In genomic region chr11:44376423-44376822, GRCh38 we compare ENCODE assay signal across 1 cellular context.
TF ChIP-seq lines count a peak whose summit lies in the region.

No MANE protein-coding gene starts in this region.

TF ChIP-seq in WTC11, 78 proteins besides CTCF, POLR2A, EP300 and RAD21 (continued from another document):
- TF ChIP-seq AR (CRISPR knock-in tag; IDR thresholded peaks at IDR 0.05), result no peak
- TF ChIP-seq SMAD3 (CRISPR knock-in tag; IDR thresholded peaks at IDR 0.05; ENCODE audit: borderline replicate concordance), result no peak
- TF ChIP-seq TP53 (CRISPR knock-in tag; IDR thresholded peaks at IDR 0.05), result no peak
- TF ChIP-seq ZNF423 (CRISPR knock-in tag; IDR thresholded peaks at IDR 0.05), result no peak
- no peak for TF ChIP-seq ZSCAN18 (CRISPR knock-in tag; IDR thresholded peaks at IDR 0.05)
- TF ChIP-seq ZBTB43 (CRISPR knock-in tag; IDR thresholded peaks at IDR 0.05), result no peak
- no peak for TF ChIP-seq RORB (CRISPR knock-in tag; IDR thresholded peaks at IDR 0.05)
